In genomic region chr1:245153645-245154428, GRCh38 we compare ENCODE assay signal across 8 cellular contexts. TPM values are rescaled to one million over a fixed set of nuclear protein-coding genes. Genes with fewer than 3 reads are reported as not detected.
DNase-seq lines count a peak whose midpoint lies in the region; ATAC-seq and TF ChIP-seq lines count a peak whose summit lies in the region.

No MANE protein-coding gene starts in this region.

- H4K20me1 ChIP-seq in PC-9 (ENCODE audit: insufficient read depth) = no peaks in the 10 kb centered on the region

- DNase-seq in 8988T (peak; percentile 55), PC-9 (peak in 1 of 2 experiments; percentile 25), thyroid gland (peak; percentile 35)
- DNase-seq in central memory CD8-positive, alpha-beta T cell (ENCODE audit: low spot score in 2 of 2) = no peak

- H3K9ac ChIP-seq in ES-I3 (ENCODE audit: low read depth, low read length) (peak overlapping the region; percentile 52), liver (ENCODE audit: low read depth in 1 of 2, low read length in 2 of 2) (no peak overlapping the region)

- H3F3A ChIP-seq in PC-9 (ENCODE audit: insufficient read depth, low read depth) = no peaks in the 10 kb centered on the region

- TF ChIP-seq CTCF in PC-9 (conservative IDR thresholded peaks at IDR 0.05) = no peak
- TF ChIP-seq CTCF in liver (IDR thresholded peaks at IDR 0.05; ENCODE audit: low read depth, low read length, missing input control) = no peak
- TF ChIP-seq CTCF in thyroid gland (IDR thresholded peaks at IDR 0.05) = no peak

- H3K36me3 ChIP-seq in ES-I3 (ENCODE audit: insufficient read depth, low read length) = no peaks in the 10 kb centered on the region
- H3K36me3 ChIP-seq in PC-9 (ENCODE audit: low read depth) = no peaks in the 10 kb centered on the region
- H3K36me3 ChIP-seq in liver (ENCODE audit: control insufficient read depth in 4 of 4, insufficient read depth in 3 of 4, low read depth in 1 of 4, low read length in 3 of 4) = no peaks in the 10 kb centered on the region
- H3K36me3 ChIP-seq in thyroid gland = no peaks in the 10 kb centered on the region

- peaks cover 96% of the 10 kb centered on the region for H3K27me3 ChIP-seq in PC-9 (ENCODE audit: insufficient read depth, low read depth)
- peaks cover 0 to 7% (median 0%) of the 10 kb centered on the region in 4 donors for H3K27me3 ChIP-seq in liver (ENCODE audit: control insufficient read depth in 4 of 4, insufficient read depth in 4 of 4, low read length in 3 of 4)
- H3K27me3 ChIP-seq in thyroid gland = no peaks in the 10 kb centered on the region

- WGBS in liver = 3% methylated on average over 70 of the region's 70 CpGs
- WGBS in thyroid gland, 2 donors = 1 to 3% methylated on average over 22 to 45 of the region's 70 CpGs

- H3K27ac ChIP-seq in PC-9 (no peak overlapping the region), liver (ENCODE audit: low read depth in 1 of 2, low read length in 2 of 2) (no peak overlapping the region), thyroid gland (no peak overlapping the region)

- H3K79me2 ChIP-seq in PC-9 (ENCODE audit: low read depth) = no peaks in the 10 kb centered on the region

- POLR2A ChIA-PET in PC-9 (lab: Charles Lee; ENCODE audit: unreplicated experiment) = no interaction called here

- H3K27me3 Mint-ChIP-seq in central memory CD8-positive, alpha-beta T cell = peaks cover 91% of the 10 kb centered on the region

- intact Hi-C loops in PC-9 (cut with micrococcal nuclease; ENCODE audit: unreplicated experiment) = loop anchor here (1.0 to 10.0 kb wide), 5 partner anchors 75 to 1339 kb away; partner anchors contain the start of gene HNRNPU
- intact Hi-C loops in thyroid gland (cut with DNase I) = loop anchor here (5.0 to 10.0 kb wide), 3 partner anchors 228 to 1341 kb away; no protein-coding TSS in a partner anchor

- peak overlapping the region; percentile 81 for H3K4me3 Mint-ChIP-seq in central memory CD8-positive, alpha-beta T cell

- peaks cover 25% of the 10 kb centered on the region for H3K4me1 Mint-ChIP-seq in central memory CD8-positive, alpha-beta T cell

- no peak for ATAC-seq in central memory CD8-positive, alpha-beta T cell (replicated peaks; ENCODE audit: extremely low read depth, poor library complexity, severe bottlenecking)
- ATAC-seq in HG02970 (IDR thresholded peaks at IDR 0.05; ENCODE audit: low FRiP score, unreplicated experiment) (no peak), GM18909 (IDR thresholded peaks at IDR 0.05; ENCODE audit: poor library complexity, unreplicated experiment) (no peak)

- H3K27ac Mint-ChIP-seq in central memory CD8-positive, alpha-beta T cell (ENCODE audit: low read depth) = no peak overlapping the region

- H3K9me2 ChIP-seq in PC-9 (ENCODE audit: insufficient read depth) = no peaks in the 10 kb centered on the region

- H3K9me3 ChIP-seq in ES-I3 (ENCODE audit: control insufficient read depth, insufficient read depth, low read length) = no peaks in the 10 kb centered on the region
- no peaks in the 10 kb centered on the region for H3K9me3 ChIP-seq in PC-9 (ENCODE audit: insufficient read depth, low read depth)
- peaks cover 0 to 1% (median 0%) of the 10 kb centered on the region in 4 donors for H3K9me3 ChIP-seq in liver (ENCODE audit: control insufficient read depth in 4 of 4, low read length in 3 of 4)
- H3K9me3 ChIP-seq in thyroid gland = no peaks in the 10 kb centered on the region

- H3K4me1 ChIP-seq in ES-I3 (ENCODE audit: insufficient read depth, low read length) (no peaks in the 10 kb centered on the region; the same call in 1 of the 2 replicates), PC-9 (replicated peaks; ENCODE audit: insufficient read depth) (peaks cover 23% of the 10 kb centered on the region), liver (ENCODE audit: control insufficient read depth in 4 of 4, insufficient read depth in 4 of 4, low read length in 3 of 4) (peaks cover 23 to 40% (median 33%) of the 10 kb centered on the region in 4 donors), thyroid gland (peaks cover 17 to 24% of the 10 kb centered on the region in 2 donors)

- H3K9me3 Mint-ChIP-seq in central memory CD8-positive, alpha-beta T cell = no peaks in the 10 kb centered on the region

- peaks cover 5% of the 10 kb centered on the region for H3K36me3 Mint-ChIP-seq in central memory CD8-positive, alpha-beta T cell (ENCODE audit: insufficient read depth)

- H2AFZ ChIP-seq in PC-9 = peak overlapping the region; percentile 70

- no TSS peak for BruUV-seq in PC-9 (replicated peaks; lab: Mats Ljungman, UMichigan)

- no peak for TF ChIP-seq RAD21 in liver (IDR thresholded peaks at IDR 0.05)

- H3K4me3 ChIP-seq in PC-9 (peak overlapping the region; percentile 61), liver (ENCODE audit: low read depth in 1 of 3, low read length in 3 of 3) (peak overlapping the region; percentile 42 to 72 (median 70)), thyroid gland (replicated peaks in 1 of 3) (peak overlapping the region; percentile 33 to 63 (median 47))

- TF ChIP-seq POLR2A in thyroid gland (IDR thresholded peaks at IDR 0.05) = no peak

- H3K4me2 ChIP-seq in PC-9 = peak overlapping the region; percentile 83

- CTCF ChIA-PET in PC-9 (lab: Charles Lee) = interaction anchor here (0.8 to 1.1 kb wide), 2 partner anchors 9 to 1127 kb away, joined by 3 read pairs; no protein-coding TSS in a partner anchor

TF ChIP-seq in liver, 16 proteins besides CTCF, POLR2A, EP300 and RAD21:
- TF ChIP-seq REST (IDR thresholded peaks at IDR 0.05) (no peak), FOXA2 (IDR thresholded peaks at IDR 0.05) (no peak), YY1 (IDR thresholded peaks at IDR 0.05) (no peak), HNF4A (conservative IDR thresholded peaks at IDR 0.05) (no peak), RXRA (IDR thresholded peaks at IDR 0.05) (no peak), ATF3 (IDR thresholded peaks at IDR 0.05) (no peak), JUND (IDR thresholded peaks at IDR 0.05) (no peak), ZBTB33 (IDR thresholded peaks at IDR 0.05) (no peak), TAF1 (conservative IDR thresholded peaks at IDR 0.05) (no peak), MAX (IDR thresholded peaks at IDR 0.05) (no peak), EGR1 (IDR thresholded peaks at IDR 0.05; ENCODE audit: low read depth in 2 of 2) (no peak), SP1 (IDR thresholded peaks at IDR 0.05) (no peak), HNF4G (IDR thresholded peaks at IDR 0.05) (no peak), GABPA (IDR thresholded peaks at IDR 0.05 in 1 of 2, conservative IDR thresholded peaks at IDR 0.05 in 1 of 2) (no peak), FOXA1 (IDR thresholded peaks at IDR 0.05) (no peak)

RNA-seq across cellular contexts. Expression of gene KIF26B, which starts 0.9 kb away (rescaled TPM):
- total RNA-seq in PC-9 (2021) = 0.11 and 0.25 TPM in 2 replicates
- 1 to 10 TPM in 1 of 2 donors, under 1 TPM in 1; 0.50 to 1.7 TPM for total RNA-seq in liver
- under 1 TPM; 0.10 to 0.17 TPM for polyA plus RNA-seq in liver
- total RNA-seq in thyroid gland = 1 to 10 TPM; 2.4 to 6.7 (median 6.1) TPM

Comparison
In these comparisons a context has a peak if more than half of its experiments do, and no peak if none do; other contexts are left out.
1. DNase-seq: peak in 8988T (single experiment) and thyroid gland (2 of 2); none in central memory CD8-positive, alpha-beta T cell (0 of 2).
2. Peak in every context shown above with its lines, with median percentiles within 50 percentile points of each other: H3K4me3 ChIP-seq.